In the genomic region with DNA sequence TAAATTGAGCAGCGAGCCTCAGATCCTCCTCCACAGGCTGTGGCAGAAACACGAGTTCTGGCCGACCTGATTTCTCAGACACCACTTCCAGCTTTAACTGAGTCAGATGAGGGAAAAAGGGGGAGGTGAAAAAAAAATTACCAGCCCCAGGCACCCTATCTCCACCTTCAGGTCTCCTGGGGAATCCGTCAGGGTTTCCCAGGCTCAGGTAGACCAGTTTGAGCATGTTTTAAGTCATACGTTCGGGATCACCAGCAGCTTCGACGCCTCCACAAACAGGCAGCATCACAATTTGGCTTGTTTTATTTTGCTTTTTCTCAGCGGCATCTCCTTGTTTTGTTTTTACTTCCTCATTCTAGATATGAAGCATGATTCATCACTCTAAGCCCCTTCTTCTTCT, we compare ENCODE assay signal across 1 cellular context.
TF ChIP-seq lines count a peak whose summit lies in the region.

No MANE protein-coding gene starts in this region.

TF ChIP-seq in H1, 55 proteins besides CTCF, POLR2A, EP300 and RAD21 (continued from another document):
- TF ChIP-seq, protein P1, sequence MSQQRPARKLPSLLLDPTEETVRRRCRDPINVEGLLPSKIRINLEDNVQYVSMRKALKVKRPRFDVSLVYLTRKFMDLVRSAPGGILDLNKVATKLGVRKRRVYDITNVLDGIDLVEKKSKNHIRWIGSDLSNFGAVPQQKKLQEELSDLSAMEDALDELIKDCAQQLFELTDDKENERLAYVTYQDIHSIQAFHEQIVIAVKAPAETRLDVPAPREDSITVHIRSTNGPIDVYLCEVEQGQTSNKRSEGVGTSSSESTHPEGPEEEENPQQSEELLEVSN (IDR thresholded peaks at IDR 0.05) = peak; percentile 49
- TF ChIP-seq TAF7 (optimal IDR thresholded peaks at IDR 0.05; ENCODE audit: borderline replicate concordance, low read depth, low read length) (no peak), SIN3A (conservative IDR thresholded peaks at IDR 0.05 in 1 of 2, IDR thresholded peaks at IDR 0.05 in 1 of 2; ENCODE audit: low read depth in 1 of 2, low read length in 2 of 2) (no peak), KDM4A (IDR thresholded peaks at IDR 0.05; ENCODE audit: low read depth, low read length, severe bottlenecking) (no peak), BACH1 (IDR thresholded peaks at IDR 0.05; ENCODE audit: low read length) (no peak), BCL11A (IDR thresholded peaks at IDR 0.05; ENCODE audit: low read depth in 2 of 2, low read length in 2 of 2) (no peak)
- TF ChIP-seq, protein P2, sequence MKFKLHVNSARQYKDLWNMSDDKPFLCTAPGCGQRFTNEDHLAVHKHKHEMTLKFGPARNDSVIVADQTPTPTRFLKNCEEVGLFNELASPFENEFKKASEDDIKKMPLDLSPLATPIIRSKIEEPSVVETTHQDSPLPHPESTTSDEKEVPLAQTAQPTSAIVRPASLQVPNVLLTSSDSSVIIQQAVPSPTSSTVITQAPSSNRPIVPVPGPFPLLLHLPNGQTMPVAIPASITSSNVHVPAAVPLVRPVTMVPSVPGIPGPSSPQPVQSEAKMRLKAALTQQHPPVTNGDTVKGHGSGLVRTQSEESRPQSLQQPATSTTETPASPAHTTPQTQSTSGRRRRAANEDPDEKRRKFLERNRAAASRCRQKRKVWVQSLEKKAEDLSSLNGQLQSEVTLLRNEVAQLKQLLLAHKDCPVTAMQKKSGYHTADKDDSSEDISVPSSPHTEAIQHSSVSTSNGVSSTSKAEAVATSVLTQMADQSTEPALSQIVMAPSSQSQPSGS (IDR thresholded peaks at IDR 0.05; ENCODE audit: low read length) = no peak
